ENCODE assay signal across 7 cellular contexts in genomic region chr3:30469125-30469524, GRCh38.
"Had no signal": no experiment of that assay in that cellular context is flagged by ENCODE, and none has a peak within 500 bp of the region (broad histone marks: within the 10 kb centered on the region; RNA-seq: fewer than 3 reads in every experiment).

No MANE protein-coding gene starts in this region.

- DNase-seq: H9, HCEC 1CT, IMR-90 had no signal

- H3K4me2 ChIP-seq: GM23338 had no signal

- H3K4me3 Mint-ChIP-seq: GM23338, H9 had no signal

- H3K9me3 Mint-ChIP-seq: GM23338, H9 had no signal

- FAIRE-seq: H1, H54, HTR-8/SVneo had no signal

- H2AFZ ChIP-seq: GM23338 had no signal

- H3K4me1 Mint-ChIP-seq: GM23338 had no signal

- H3K4me3 ChIP-seq: GM23338 had no signal

- H3K27ac Mint-ChIP-seq: GM23338, H9 had no signal

- ATAC-seq: GM23338 had no signal
